ENCODE assay signal across 10 cellular contexts in the genomic region with DNA sequence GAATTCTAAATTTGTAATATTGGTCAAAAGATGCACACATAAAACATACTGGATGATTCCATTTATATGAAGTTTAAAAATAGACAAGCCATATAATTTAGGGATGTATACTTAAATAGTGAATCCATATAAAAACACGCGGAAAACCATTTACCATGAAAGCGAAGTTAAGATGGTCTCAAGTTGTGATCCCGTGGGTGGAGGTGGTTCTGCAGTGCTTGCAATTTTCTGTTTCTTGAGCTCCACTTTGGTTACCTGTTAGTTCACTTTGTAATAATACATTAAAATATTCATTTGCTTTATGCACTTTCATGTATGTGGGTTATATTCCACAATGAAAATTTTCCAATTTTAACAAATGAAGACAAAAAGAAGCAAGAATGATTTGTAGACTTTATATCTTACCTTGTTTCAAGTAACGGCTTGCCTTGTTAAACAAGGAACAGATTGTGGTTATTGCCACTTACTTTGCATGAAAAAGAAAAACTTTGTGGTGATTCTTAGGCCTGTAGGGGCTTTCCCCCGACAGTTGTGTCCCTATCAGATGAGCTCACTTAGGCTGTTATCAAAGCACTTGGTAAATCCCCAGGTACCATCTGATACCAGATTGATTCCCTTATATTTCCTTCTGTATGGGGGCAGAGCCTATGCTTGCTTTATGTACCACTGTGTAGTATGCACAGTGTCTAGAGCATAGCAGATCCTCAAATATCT. TPM values are rescaled to one million over a fixed set of nuclear protein-coding genes. Genes with fewer than 3 reads are reported as not detected.
DNase-seq lines count a peak whose midpoint lies in the region; ATAC-seq lines count a peak whose summit lies in the region.
"Had no signal": no experiment of that assay in that cellular context is flagged by ENCODE, and none has a peak within 500 bp of the region (broad histone marks: within the 10 kb centered on the region; RNA-seq: fewer than 3 reads in every experiment).

No MANE protein-coding gene starts in this region.

- no peaks in the 10 kb centered on the region for H3K9me3 Mint-ChIP-seq in activated CD4-positive, alpha-beta T cell treated with anti-CD3 and anti-CD28 coated beads for 36 hours (ENCODE audit: low read depth)

- no peaks in the 10 kb centered on the region for H3K36me3 ChIP-seq in iPS-20b (ENCODE audit: insufficient read depth, low read depth, low read length)

- H3K27me3 ChIP-seq in iPS-20b (ENCODE audit: insufficient read depth, low read length), result no peaks in the 10 kb centered on the region

- H3K36me3 Mint-ChIP-seq in activated CD4-positive, alpha-beta T cell treated with anti-CD3 and anti-CD28 coated beads for 36 hours (ENCODE audit: low read depth), result peaks cover 10% of the 10 kb centered on the region

- H3K4me1 ChIP-seq in iPS-20b (ENCODE audit: insufficient read depth, low read length), result peaks cover 30% of the 10 kb centered on the region; the same call in 1 of the 2 replicates

- peaks cover 18% of the 10 kb centered on the region for H3K27me3 Mint-ChIP-seq in activated CD4-positive, alpha-beta T cell treated with anti-CD3 and anti-CD28 coated beads for 36 hours

- H3K4me1 Mint-ChIP-seq in activated CD4-positive, alpha-beta T cell treated with anti-CD3 and anti-CD28 coated beads for 36 hours, result peaks cover 18% of the 10 kb centered on the region

- H3K9me3 ChIP-seq in iPS-20b (ENCODE audit: insufficient read depth, low read depth, low read length), result no peaks in the 10 kb centered on the region

- DNase-seq in activated CD4-positive, alpha-beta T cell treated with anti-CD3 and anti-CD28 coated beads for 36 hours, result peak; percentile 37
- no peak for DNase-seq in activated CD4-positive, alpha-beta T cell treated with anti-CD3 and anti-CD28 coated beads for 1 hour
- no peak for DNase-seq in NCI-H748 treated with DMSO at 0.1 percent for 48 hours (lab: John Stamatoyannopoulos, UW)
- DNase-seq in NK-92 treated with Interleukin-12 subunit alpha and Interleukin-12 subunit beta, amount 100 ng/mL, for 24 hours (lab: John Stamatoyannopoulos, UW), result no peak
- no peak for DNase-seq in activated CD8-positive, alpha-beta memory T cell treated with anti-CD3 and anti-CD28 coated beads for 24 hours

- ATAC-seq in activated CD4-positive, alpha-beta T cell treated with anti-CD3 and anti-CD28 coated beads for 36 hours, result peak; percentile 99
- ATAC-seq in GM21529 (IDR thresholded peaks at IDR 0.05; ENCODE audit: unreplicated experiment) (peak; percentile 100), HG03439 (IDR thresholded peaks at IDR 0.05; ENCODE audit: unreplicated experiment) (peak; percentile 99)

- POLR2A ChIA-PET in activated CD4-positive, alpha-beta T cell treated with anti-CD3 and anti-CD28 coated beads for 36 hours (lab: Charles Lee), result interaction anchor here (0.6 kb wide), 1 partner anchor 318 kb away, joined by 6 read pairs; no protein-coding TSS in a partner anchor

- CTCF ChIA-PET in activated CD4-positive, alpha-beta T cell treated with anti-CD3 and anti-CD28 coated beads for 36 hours (lab: Charles Lee), result interaction anchor here (0.5 to 1.2 kb wide), 3 partner anchors 9 to 1279 kb away, joined by 3 read pairs; a partner anchor contains a TSS

- no peak overlapping the region for H3K9ac ChIP-seq in iPS-20b (ENCODE audit: low read depth, low read length)

- intact Hi-C loops in activated CD4-positive, alpha-beta T cell treated with anti-CD3 and anti-CD28 coated beads for 36 hours (cut with DNase I, micrococcal nuclease), result loop anchor here (1.0 to 5.0 kb wide), 4 partner anchors 9 to 484 kb away; a partner anchor contains a TSS

- peak overlapping the region; percentile 11 for H3K27ac ChIP-seq in iPS-20b (ENCODE audit: low read length)

- H3K4me3 ChIP-seq in iPS-20b (ENCODE audit: low read length), result peak overlapping the region; percentile 12; the same call in 1 of the 2 replicates

- H3K4me3 Mint-ChIP-seq in activated CD4-positive, alpha-beta T cell treated with anti-CD3 and anti-CD28 coated beads for 36 hours, result no peak overlapping the region

- no peak overlapping the region for H3K27ac Mint-ChIP-seq in activated CD4-positive, alpha-beta T cell treated with anti-CD3 and anti-CD28 coated beads for 36 hours

RNA-seq across cellular contexts. Expression of a gene that starts 12.2 kb away (rescaled TPM):
- total RNA-seq in activated CD4-positive, alpha-beta T cell treated with anti-CD3 and anti-CD28 coated beads for 36 hours, result not detected
- total RNA-seq: A172, liver had no signal

RNA-seq across cellular contexts. Expression of a gene that starts 32.6 kb away (rescaled TPM):
- 10 to 100 TPM; 13.2 to 14.3 TPM for total RNA-seq in activated CD4-positive, alpha-beta T cell treated with anti-CD3 and anti-CD28 coated beads for 36 hours

RNA-seq across cellular contexts. Expression of a gene that starts 58.4 kb away (rescaled TPM):
- total RNA-seq in activated CD4-positive, alpha-beta T cell treated with anti-CD3 and anti-CD28 coated beads for 36 hours, result not detected
- total RNA-seq: A172, liver had no signal
